Comparison of ENCODE assay signal across 8 cellular contexts in genomic region chr3:178084938-178085816, GRCh38.
DNase-seq lines count a peak whose midpoint lies in the region; ATAC-seq and TF ChIP-seq lines count a peak whose summit lies in the region.

No MANE protein-coding gene starts in this region.

- H3K9ac ChIP-seq in endodermal cell (ENCODE audit: extremely low read depth, low read length, poor library complexity, severe bottlenecking) (peak overlapping the region; percentile 27), mesendoderm (ENCODE audit: low read length) (no peak overlapping the region)

- H3K27ac ChIP-seq in endodermal cell (ENCODE audit: low read depth, low read length), result peak overlapping the region; percentile 88
- no peak overlapping the region for H3K27ac ChIP-seq in mesendoderm (ENCODE audit: low read depth, low read length)

- H3K36me3 ChIP-seq in endodermal cell (ENCODE audit: control insufficient read depth, insufficient read depth, low read length) (no peaks in the 10 kb centered on the region), mesendoderm (ENCODE audit: control insufficient read depth, insufficient read depth, low read length) (no peaks in the 10 kb centered on the region)

- no peak overlapping the region for H3K23ac ChIP-seq in mesendoderm (ENCODE audit: low read length)

- no peaks in the 10 kb centered on the region for H3K79me2 ChIP-seq in mesendoderm (ENCODE audit: control insufficient read depth, insufficient read depth, low read length)

- H3K4me1 Mint-ChIP-seq in T-helper 2 cell treated with Interferon-gamma antibody and Interleukin-4, amounts not matched to agents 5 μg/mL and 100 μg/mL, for 36 hours (ENCODE audit: low read depth), result peaks cover 16% of the 10 kb centered on the region
- peaks cover 55% of the 10 kb centered on the region for H3K4me1 Mint-ChIP-seq in endodermal cell

- H2BK15ac ChIP-seq in mesendoderm (replicated peaks; ENCODE audit: low read depth), result peak overlapping the region; percentile 99

- peak overlapping the region; percentile 79 for H3K4ac ChIP-seq in mesendoderm (ENCODE audit: low read depth, low read length)

- H3K27me3 ChIP-seq in endodermal cell (ENCODE audit: control insufficient read depth, insufficient read depth, low read length, poor library complexity, severe bottlenecking) (no peaks in the 10 kb centered on the region), mesendoderm (ENCODE audit: insufficient read depth, low read length, poor library complexity) (no peaks in the 10 kb centered on the region)

- H4K5ac ChIP-seq in mesendoderm (ENCODE audit: low read length), result no peak overlapping the region

- peaks cover 11% of the 10 kb centered on the region for H3K4me1 ChIP-seq in endodermal cell (ENCODE audit: control insufficient read depth, insufficient read depth, low read length)
- peaks cover 7% of the 10 kb centered on the region for H3K4me1 ChIP-seq in mesendoderm (ENCODE audit: control insufficient read depth, low read depth, low read length)

- H3K27ac Mint-ChIP-seq in T-helper 2 cell treated with Interferon-gamma antibody and Interleukin-4, amounts not matched to agents 5 μg/mL and 100 μg/mL, for 36 hours, result no peak overlapping the region
- peak overlapping the region; percentile 64 for H3K27ac Mint-ChIP-seq in endodermal cell

- no peaks in the 10 kb centered on the region for H3K36me3 Mint-ChIP-seq in T-helper 2 cell treated with Interferon-gamma antibody and Interleukin-4, amounts not matched to agents 5 μg/mL and 100 μg/mL, for 36 hours (ENCODE audit: low read depth)
- no peaks in the 10 kb centered on the region for H3K36me3 Mint-ChIP-seq in endodermal cell (ENCODE audit: low read depth)

- no peak overlapping the region for H2BK5ac ChIP-seq in mesendoderm (ENCODE audit: low read length)

- no peaks in the 10 kb centered on the region for H3K79me1 ChIP-seq in mesendoderm (ENCODE audit: low read length)

- H3K9me3 ChIP-seq in endodermal cell (ENCODE audit: control insufficient read depth, low read length), result no peaks in the 10 kb centered on the region

- peak overlapping the region; percentile 51 for H2BK120ac ChIP-seq in mesendoderm (ENCODE audit: low read depth, low read length)

- H3K4me3 Mint-ChIP-seq in T-helper 2 cell treated with Interferon-gamma antibody and Interleukin-4, amounts not matched to agents 5 μg/mL and 100 μg/mL, for 36 hours, result peak overlapping the region; percentile 42
- no peak overlapping the region for H3K4me3 Mint-ChIP-seq in endodermal cell

- no peak overlapping the region for H4K8ac ChIP-seq in mesendoderm (ENCODE audit: low read depth, low read length)

- WGBS in endodermal cell (ENCODE audit: insufficient coverage in 1 of 2, insufficient read length in 1 of 2), 2 experiments, result 24 to 71% methylated on average over 2 to 6 of the region's 6 CpGs
- WGBS in mesendoderm (ENCODE audit: extremely low coverage, insufficient coverage, low lambda C conversion rate), result no CpG with 5 or more reads among the region's 6 CpGs

- H3K9me3 Mint-ChIP-seq in T-helper 2 cell treated with Interferon-gamma antibody and Interleukin-4, amounts not matched to agents 5 μg/mL and 100 μg/mL, for 36 hours, result no peaks in the 10 kb centered on the region
- no peaks in the 10 kb centered on the region for H3K9me3 Mint-ChIP-seq in endodermal cell

- H3K27me3 Mint-ChIP-seq in T-helper 2 cell treated with Interferon-gamma antibody and Interleukin-4, amounts not matched to agents 5 μg/mL and 100 μg/mL, for 36 hours (ENCODE audit: low read depth), result no peaks in the 10 kb centered on the region
- H3K27me3 Mint-ChIP-seq in endodermal cell (ENCODE audit: insufficient read depth), result no peaks in the 10 kb centered on the region

- H2AK5ac ChIP-seq in mesendoderm (ENCODE audit: low read length), result no peak overlapping the region

- DNase-seq in AG10803 (ENCODE audit: low read depth) (peak; percentile 88), NCI-H1105 (lab: John Stamatoyannopoulos, UW) (peak; percentile 98), endodermal cell (peak; percentile 90), mesendoderm (peak; percentile 96), RKO (ENCODE audit: low spot score) (no peak)
- no peak for DNase-seq in T-helper 2 cell treated with Interferon-gamma antibody and Interleukin-4, amounts not matched to agents 5 μg/mL and 100 μg/mL, for 36 hours (ENCODE audit: low spot score)
- peak; percentile 22 to 77 (median 64) for DNase-seq in stimulated activated naive CD4-positive, alpha-beta T cell (lab: John Stamatoyannopoulos, UW)

- H3K4me3 ChIP-seq in AG10803 (ENCODE audit: low read length) (no peak overlapping the region), endodermal cell (ENCODE audit: low read length) (peak overlapping the region; percentile 65), mesendoderm (ENCODE audit: low read length) (no peak overlapping the region)

- no peak for TF ChIP-seq CTCF in AG10803 (conservative IDR thresholded peaks at IDR 0.05; ENCODE audit: low read length)
- no peak for TF ChIP-seq CTCF in endodermal cell (conservative IDR thresholded peaks at IDR 0.05)

- peak overlapping the region; percentile 56 for H3K56ac ChIP-seq in mesendoderm (ENCODE audit: low read length)

- H3K4me2 ChIP-seq in mesendoderm (ENCODE audit: low read length), result no peak overlapping the region

- peak overlapping the region; percentile 94 for H3K18ac ChIP-seq in mesendoderm (ENCODE audit: low read length)

- no peak for ATAC-seq in GM21423 (IDR thresholded peaks at IDR 0.05; ENCODE audit: unreplicated experiment)

Comparison
In these comparisons a context has a peak if more than half of its experiments do, and no peak if none do; other contexts are left out.
1. DNase-seq: peak in AG10803 (single experiment), NCI-H1105 (single experiment), endodermal cell (single experiment), mesendoderm (single experiment) and stimulated activated naive CD4-positive, alpha-beta T cell (6 of 6); none in T-helper 2 cell treated with Interferon-gamma antibody and Interleukin-4, amounts not matched to agents 5 μg/mL and 100 μg/mL, for 36 hours (single experiment) and RKO (single experiment).